ENCODE assay signal across 12 cellular contexts in the genomic region with DNA sequence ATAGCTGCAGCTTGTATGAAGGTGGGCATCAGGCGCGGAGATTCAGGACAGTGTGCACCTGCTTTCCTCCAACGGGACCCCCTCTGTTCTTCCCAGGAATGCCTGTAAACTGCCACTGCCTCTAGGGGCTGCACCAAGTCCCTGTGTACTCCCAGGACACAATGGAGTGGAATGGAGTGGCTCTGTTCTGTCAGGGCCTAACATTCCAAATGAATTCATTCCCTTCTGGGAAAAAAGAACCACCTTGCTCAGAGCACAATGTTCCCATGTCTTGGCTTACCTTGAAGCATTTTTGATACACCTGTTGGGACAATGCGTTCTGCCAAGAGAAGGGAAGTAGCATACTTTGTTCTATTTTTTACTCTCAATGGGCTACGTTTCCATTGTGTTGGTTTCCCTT.
DNase-seq lines count a peak whose midpoint lies in the region; ATAC-seq and TF ChIP-seq lines count a peak whose summit lies in the region.
"Had no signal": no experiment of that assay in that cellular context is flagged by ENCODE, and none has a peak within 500 bp of the region (broad histone marks: within the 10 kb centered on the region; RNA-seq: fewer than 3 reads in every experiment).

No MANE protein-coding gene starts in this region.

- H3K36me3 ChIP-seq in SK-N-SH (replicated peaks in 1 of 2; ENCODE audit: control insufficient read depth in 1 of 2, insufficient read depth in 2 of 2, low read length in 1 of 2) (no peaks in the 10 kb centered on the region), esophagus (ENCODE audit: control insufficient read depth in 2 of 2, insufficient read depth in 2 of 2, low read length in 1 of 2) (no peaks in the 10 kb centered on the region), transverse colon (no peaks in the 10 kb centered on the region)

- H3K9me3 Mint-ChIP-seq in nephron = no peaks in the 10 kb centered on the region
- H3K9me3 Mint-ChIP-seq: activated naive CD8-positive, alpha-beta T cell treated with anti-CD3 and anti-CD28 coated beads, Interleukin-2, amount 10 ng/mL, durations not matched to agents 7 days and 5 days; CD8-positive, alpha-beta memory T cell had no signal

- no peak overlapping the region for H3K4me3 ChIP-seq in SK-N-SH (ENCODE audit: low read depth in 2 of 2, low read length in 1 of 2)
- no peak overlapping the region for H3K4me3 ChIP-seq in esophagus (ENCODE audit: low read depth in 1 of 2, low read length in 2 of 2)
- H3K4me3 ChIP-seq in transverse colon = no peak overlapping the region

- no peaks in the 10 kb centered on the region for H3K9me2 ChIP-seq in SK-N-SH

- POLR2A ChIA-PET in SK-N-SH (lab: Yijun Ruan, JAX) = no interaction called here

- H3K9ac ChIP-seq in SK-N-SH = no peak overlapping the region; the same call in 1 of the 2 replicates

- H3K4me2 ChIP-seq in SK-N-SH = peak overlapping the region; percentile 56

- no peak for TF ChIP-seq POLR2A in transverse colon (IDR thresholded peaks at IDR 0.05)

- TF ChIP-seq CTCF in SK-N-SH (IDR thresholded peaks at IDR 0.05) (peak; percentile 27; the same call in 1 of the 2 replicates), nephron (IDR thresholded peaks at IDR 0.05; ENCODE audit: unreplicated experiment in 3 of 3) (no peak), transverse colon (IDR thresholded peaks at IDR 0.05) (no peak)

- H3K4me1 ChIP-seq in SK-N-SH (ENCODE audit: control insufficient read depth in 1 of 2, insufficient read depth in 2 of 2, low read depth in 1 of 2, low read length in 1 of 2) (peaks cover 16 to 26% of the 10 kb centered on the region in 2 experiments), esophagus (ENCODE audit: control insufficient read depth in 2 of 2, insufficient read depth in 2 of 2, low read length in 1 of 2) (peaks cover 2 to 5% of the 10 kb centered on the region in 2 donors), transverse colon (peaks cover 0 to 17% (median 0%) of the 10 kb centered on the region in 4 donors)

- H3K4me3 Mint-ChIP-seq in nephron = peak overlapping the region in 1 of 3 experiments; percentile 54
- H3K4me3 Mint-ChIP-seq: activated naive CD8-positive, alpha-beta T cell treated with anti-CD3 and anti-CD28 coated beads, Interleukin-2, amount 10 ng/mL, durations not matched to agents 7 days and 5 days; CD8-positive, alpha-beta memory T cell had no signal

- peaks cover 67% of the 10 kb centered on the region for H3K4me1 Mint-ChIP-seq in nephron

- peak overlapping the region; percentile 85 to 97 (median 89) for H3K27ac Mint-ChIP-seq in nephron
- H3K27ac Mint-ChIP-seq: activated naive CD8-positive, alpha-beta T cell treated with anti-CD3 and anti-CD28 coated beads, Interleukin-2, amount 10 ng/mL, durations not matched to agents 7 days and 5 days; CD8-positive, alpha-beta memory T cell had no signal

- H3K27me3 ChIP-seq in SK-N-SH (ENCODE audit: insufficient read depth) (no peaks in the 10 kb centered on the region), esophagus (ENCODE audit: control insufficient read depth in 1 of 2, insufficient read depth in 2 of 2, low read length in 2 of 2) (no peaks in the 10 kb centered on the region), transverse colon (no peaks in the 10 kb centered on the region)

- no peaks in the 10 kb centered on the region for H4K20me1 ChIP-seq in SK-N-SH (ENCODE audit: insufficient read depth)

- H3K27me3 Mint-ChIP-seq in nephron (ENCODE audit: low read depth) = no peaks in the 10 kb centered on the region
- H3K27me3 Mint-ChIP-seq: CD8-positive, alpha-beta memory T cell had no signal

- peaks cover 39% of the 10 kb centered on the region for H3F3A ChIP-seq in SK-N-SH (replicated peaks; ENCODE audit: insufficient read depth)

- H3K27ac ChIP-seq in SK-N-SH (ENCODE audit: low read depth in 2 of 2, low read length in 1 of 2) (peak overlapping the region; percentile 76 to 94; a peak in 3 of 4 replicates), esophagus (ENCODE audit: low read depth in 2 of 2, low read length in 1 of 2) (peak overlapping the region; percentile 33 to 47), transverse colon (peak overlapping the region; percentile 43 to 64 (median 60))

- no peak for DNase-seq in SK-N-SH
- DNase-seq in transverse colon = no peak
- DNase-seq in kidney tubule cell (ENCODE audit: low spot score) = no peak
- DNase-seq: activated naive CD8-positive, alpha-beta T cell treated with anti-CD3 and anti-CD28 coated beads, Interleukin-2, amount 10 ng/mL, durations not matched to agents 7 days and 5 days; CD8-positive, alpha-beta memory T cell; GDM1; NCI-H526 treated with DMSO at 0.1 percent for 48 hours had no signal

- intact Hi-C loops in transverse colon (cut with DNase I; ENCODE audit: low total_unique reads) = no loop called here

- no peak for TF ChIP-seq RAD21 in SK-N-SH (IDR thresholded peaks at IDR 0.05; ENCODE audit: low read length)

- H2AFZ ChIP-seq in SK-N-SH (ENCODE audit: low read depth) = no peak overlapping the region; the same call in 1 of the 2 replicates

- CTCF ChIA-PET in SK-N-SH (lab: Yijun Ruan, JAX) = no interaction called here

- peaks cover 10% of the 10 kb centered on the region; the same call in 1 of the 2 replicates for H3K79me2 ChIP-seq in SK-N-SH (ENCODE audit: insufficient read depth)

- peaks cover 11% of the 10 kb centered on the region for H3K36me3 Mint-ChIP-seq in nephron (ENCODE audit: low read depth)
- H3K36me3 Mint-ChIP-seq: activated naive CD8-positive, alpha-beta T cell treated with anti-CD3 and anti-CD28 coated beads, Interleukin-2, amount 10 ng/mL, durations not matched to agents 7 days and 5 days had no signal

- H3K9me3 ChIP-seq in SK-N-SH = no peaks in the 10 kb centered on the region
- H3K9me3 ChIP-seq in esophagus (ENCODE audit: control insufficient read depth in 2 of 2, insufficient read depth in 1 of 2, low read depth in 1 of 2, low read length in 1 of 2) = no peaks in the 10 kb centered on the region
- H3K9me3 ChIP-seq in transverse colon = no peaks in the 10 kb centered on the region
- H3K9me3 ChIP-seq: psoas muscle had no signal

- WGBS in SK-N-SH (ENCODE audit: low lambda C conversion rate) = 69% methylated on average over 5 of the region's 5 CpGs
- 62 to 70% methylated on average over 5 of the region's 5 CpGs for WGBS in esophagus, 2 donors
- 63 to 75% methylated on average over 2 to 5 of the region's 5 CpGs for WGBS in transverse colon (ENCODE audit: low coverage in 1 of 2), 2 donors

- in situ Hi-C loops in transverse colon (cut with MboI; ENCODE audit: low pct_ligation_motif_present in 1 of 4, low pct_unique_long_range_greater_than_20kb in 1 of 4, low sequenced_read_pairs in 3 of 4) = no loop called here

- ATAC-seq in HG03460 (IDR thresholded peaks at IDR 0.05; ENCODE audit: unreplicated experiment) = no peak
- ATAC-seq in HG02763 (IDR thresholded peaks at IDR 0.05; ENCODE audit: unreplicated experiment) = no peak

- TF ChIP-seq EP300 in SK-N-SH (IDR thresholded peaks at IDR 0.05; ENCODE audit: borderline replicate concordance in 1 of 2, low read depth in 1 of 2, low read length in 1 of 2) (no peak), transverse colon (IDR thresholded peaks at IDR 0.05; ENCODE audit: low read depth) (no peak)

TF ChIP-seq in SK-N-SH, 30 proteins besides CTCF, POLR2A, EP300 and RAD21:
- TF ChIP-seq EZH2phosphoT487 (IDR thresholded peaks at IDR 0.05; ENCODE audit: borderline replicate concordance, low read depth) (no peak), TCF12 (IDR thresholded peaks at IDR 0.05) (no peak), NRF1 (IDR thresholded peaks at IDR 0.05; ENCODE audit: low read depth, low read length) (no peak), NFIC (IDR thresholded peaks at IDR 0.05; ENCODE audit: borderline replicate concordance) (no peak), TEAD4 (IDR thresholded peaks at IDR 0.05; ENCODE audit: borderline replicate concordance, insufficient read depth) (no peak), TAF1 (IDR thresholded peaks at IDR 0.05; ENCODE audit: borderline replicate concordance, low read depth, low read length) (no peak), MXI1 (IDR thresholded peaks at IDR 0.05; ENCODE audit: low read depth, low read length) (no peak), ELF1 (IDR thresholded peaks at IDR 0.05) (no peak), CHD2 (IDR thresholded peaks at IDR 0.05; ENCODE audit: low read length, partially characterized antibody) (no peak), PBX3 (IDR thresholded peaks at IDR 0.05) (no peak), SMC3 (IDR thresholded peaks at IDR 0.05; ENCODE audit: low read depth, low read length) (no peak), RFX5 (IDR thresholded peaks at IDR 0.05; ENCODE audit: low read length) (no peak), USF1 (IDR thresholded peaks at IDR 0.05; ENCODE audit: borderline replicate concordance, low read depth) (no peak), RXRA (IDR thresholded peaks at IDR 0.05; ENCODE audit: borderline replicate concordance, low read depth) (no peak), MEF2A (IDR thresholded peaks at IDR 0.05; ENCODE audit: borderline replicate concordance, low read depth) (no peak), POLR2AphosphoS5 (IDR thresholded peaks at IDR 0.05; ENCODE audit: low read depth, low read length) (no peak)
- TF ChIP-seq, protein P1, sequence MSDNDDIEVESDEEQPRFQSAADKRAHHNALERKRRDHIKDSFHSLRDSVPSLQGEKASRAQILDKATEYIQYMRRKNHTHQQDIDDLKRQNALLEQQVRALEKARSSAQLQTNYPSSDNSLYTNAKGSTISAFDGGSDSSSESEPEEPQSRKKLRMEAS (IDR thresholded peaks at IDR 0.05; ENCODE audit: low read depth) = no peak
TF ChIP-seq in SK-N-SH: peak in this region for 0.
